Comparison of ENCODE assay signal across 17 cellular contexts in the genomic region with DNA sequence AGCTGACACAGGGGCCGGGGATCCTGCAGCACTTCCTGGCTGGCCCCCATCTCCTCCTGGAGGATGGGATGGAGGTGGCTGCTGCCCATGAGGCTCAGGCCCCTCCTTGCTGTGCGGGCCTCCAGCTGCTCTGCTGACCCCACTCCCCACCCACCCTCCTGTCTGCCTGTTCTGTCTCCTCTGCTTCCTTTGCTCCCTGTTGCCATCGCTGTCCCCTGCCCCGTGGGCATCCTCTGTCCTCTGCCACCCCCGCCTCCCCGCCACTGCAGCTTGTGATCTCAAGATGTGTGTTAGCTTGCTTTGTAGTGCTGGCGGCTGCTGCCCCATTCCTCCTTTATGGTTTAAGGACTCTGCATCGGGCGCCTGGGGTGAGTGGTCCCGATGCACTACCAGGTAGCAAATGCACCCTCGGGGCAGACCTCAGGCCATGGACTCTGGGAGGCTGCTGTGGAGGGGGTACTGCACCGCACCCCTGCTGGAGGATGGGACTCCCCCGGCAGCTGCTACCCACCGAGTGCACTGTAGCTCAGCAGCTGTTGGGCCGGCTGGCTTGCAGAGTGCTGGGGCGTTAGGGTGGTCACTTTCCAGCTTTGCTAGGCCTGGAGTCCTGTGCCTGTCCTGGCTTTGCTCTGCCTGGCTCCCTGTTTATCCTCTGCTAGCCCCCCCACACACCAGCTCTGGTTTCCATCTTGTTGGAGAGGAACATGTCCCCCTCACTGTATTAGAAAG. TPM values are rescaled to one million over a fixed set of nuclear protein-coding genes. Genes with fewer than 3 reads are reported as not detected.
DNase-seq lines count a peak whose midpoint lies in the region; ATAC-seq and TF ChIP-seq lines count a peak whose summit lies in the region.
"Had no signal": no experiment of that assay in that cellular context is flagged by ENCODE, and none has a peak within 500 bp of the region (broad histone marks: within the 10 kb centered on the region; RNA-seq: fewer than 3 reads in every experiment).

No MANE protein-coding gene starts in this region.

- peak overlapping the region; percentile 54; the same call in 1 of the 2 replicates for H2BK120ac ChIP-seq in IMR-90 (ENCODE audit: low read depth, low read length)

- no peak overlapping the region; the same call in 1 of the 2 replicates for H3K14ac ChIP-seq in IMR-90 (replicated peaks; ENCODE audit: low read depth, low read length)

- H3K23ac ChIP-seq in IMR-90 (ENCODE audit: low read depth, low read length) = no peak overlapping the region

- H2BK20ac ChIP-seq in IMR-90 (ENCODE audit: low read depth, low read length) = peak overlapping the region; percentile 38; the same call in 1 of the 2 replicates

- H4K20me1 ChIP-seq in IMR-90 (ENCODE audit: insufficient read depth, low read length) = no peaks in the 10 kb centered on the region
- no peaks in the 10 kb centered on the region for H4K20me1 ChIP-seq in Karpas-422 (ENCODE audit: insufficient read depth, low read depth, low read length)

- no peak overlapping the region for H2AK9ac ChIP-seq in IMR-90 (replicated peaks; ENCODE audit: low read depth, low read length, poor library complexity)

- H3K18ac ChIP-seq in IMR-90 (ENCODE audit: low read depth, low read length) = no peak overlapping the region

- H3K27me3 ChIP-seq in IMR-90 (ENCODE audit: control insufficient read depth, insufficient read depth, low read length) = no peaks in the 10 kb centered on the region
- H3K27me3 ChIP-seq in neuron (ENCODE audit: insufficient read depth, low read length) = no peaks in the 10 kb centered on the region
- no peaks in the 10 kb centered on the region for H3K27me3 ChIP-seq in suprapubic skin
- no peaks in the 10 kb centered on the region for H3K27me3 ChIP-seq in Karpas-422 (ENCODE audit: low read length)
- H3K27me3 ChIP-seq: SJSA1 had no signal

- H3K4me2 ChIP-seq in IMR-90 (ENCODE audit: low read depth, low read length) = no peak overlapping the region
- H3K4me2 ChIP-seq in Karpas-422 (ENCODE audit: low read depth, low read length, poor library complexity, severe bottlenecking) = no peak overlapping the region

- H2BK5ac ChIP-seq in IMR-90 (ENCODE audit: low read depth, low read length, poor library complexity, severe bottlenecking) = no peak overlapping the region

- TF ChIP-seq POLR2A in IMR-90 (IDR thresholded peaks at IDR 0.05; ENCODE audit: low read depth, low read length) = no peak
- TF ChIP-seq POLR2A in suprapubic skin (IDR thresholded peaks at IDR 0.05) = no peak

- in situ Hi-C loops in IMR-90 (cut with MboI; ENCODE audit: low sequenced_read_pairs) = no loop called here

- H4K91ac ChIP-seq in IMR-90 (ENCODE audit: insufficient read depth, low read depth, low read length) = peak overlapping the region; percentile 38; the same call in 1 of the 2 replicates

- no peaks in the 10 kb centered on the region for H3K9me2 ChIP-seq in Karpas-422 (replicated peaks; ENCODE audit: insufficient read depth, low read length)

- DNase-seq in IMR-90 (no peak), suprapubic skin (ENCODE audit: low spot score in 2 of 2) (no peak), NCI-H187 treated with DMSO at 0.1 percent for 48 hours (lab: John Stamatoyannopoulos, UW) (no peak), Karpas-422 (no peak)
- DNase-seq in effector CD8-positive, alpha-beta T cell (lab: John Stamatoyannopoulos, UW) = no peak
- DNase-seq: ACHN, Caco-2, H9, NCI-H1694 treated with DMSO at 0.1 percent for 48 hours, NCI-H2107, NCI-H2227 treated with DMSO at 0.1 percent for 48 hours, NCI-H510A treated with DMSO at 0.1 percent for 48 hours, NCI-H82, SW 1271 had no signal

- H4K8ac ChIP-seq in IMR-90 (ENCODE audit: low read depth in 2 of 2, low read length in 2 of 2) = 0 out of 4 replicates have a peak overlapping the region, but pooled peaks of 1 of the 2 experiments have one; percentile 24

- no peak for TF ChIP-seq CTCF in IMR-90 (conservative IDR thresholded peaks at IDR 0.05; ENCODE audit: low read depth, low read length)
- TF ChIP-seq CTCF in VCaP (conservative IDR thresholded peaks at IDR 0.05) = no peak
- TF ChIP-seq CTCF in suprapubic skin (IDR thresholded peaks at IDR 0.05) = no peak

- H4K5ac ChIP-seq in IMR-90 (ENCODE audit: low read depth, low read length) = no peak overlapping the region

- BruUV-seq in IMR-90 (replicated peaks; lab: Mats Ljungman, UMichigan) = no TSS peak

- H3K79me2 ChIP-seq in Karpas-422 (ENCODE audit: low read length) = no peaks in the 10 kb centered on the region

- 0 out of 3 replicates have a peak overlapping the region, but pooled peaks have one; percentile 13 for H2BK15ac ChIP-seq in IMR-90 (ENCODE audit: low read depth, low read length)

- POLR2A ChIA-PET in IMR-90 (lab: Charles Lee; ENCODE audit: unreplicated experiment) = no interaction called here

- H3K56ac ChIP-seq in IMR-90 (ENCODE audit: extremely low read depth, insufficient read depth, low read length) = no peak overlapping the region

- peaks cover 13% of the 10 kb centered on the region for H3K9me1 ChIP-seq in IMR-90 (ENCODE audit: insufficient read depth, low read length)

- peak overlapping the region; percentile 45 for H2AFZ ChIP-seq in IMR-90 (replicated peaks; ENCODE audit: low read length, poor library complexity)
- peak overlapping the region; percentile 7 for H2AFZ ChIP-seq in neuron (ENCODE audit: low read depth, low read length)
- no peak overlapping the region for H2AFZ ChIP-seq in Karpas-422 (ENCODE audit: low read length)

- no peak for TF ChIP-seq RAD21 in IMR-90 (IDR thresholded peaks at IDR 0.05; ENCODE audit: low read length)

- no peak for TF ChIP-seq EP300 in suprapubic skin (IDR thresholded peaks at IDR 0.05)

- H3K9me3 ChIP-seq in IMR-90 (ENCODE audit: control insufficient read depth, insufficient read depth, low read length) (no peaks in the 10 kb centered on the region), neuron (ENCODE audit: low read length) (no peaks in the 10 kb centered on the region), suprapubic skin (no peaks in the 10 kb centered on the region), Karpas-422 (ENCODE audit: low read length) (no peaks in the 10 kb centered on the region)
- H3K9me3 ChIP-seq: Caco-2, SJSA1 had no signal

- H3K36me3 ChIP-seq in IMR-90 (ENCODE audit: control insufficient read depth, insufficient read depth, low read length) = no peaks in the 10 kb centered on the region
- no peaks in the 10 kb centered on the region for H3K36me3 ChIP-seq in neuron (ENCODE audit: insufficient read depth, low read length)
- peaks cover 31% of the 10 kb centered on the region for H3K36me3 ChIP-seq in suprapubic skin
- no peaks in the 10 kb centered on the region for H3K36me3 ChIP-seq in Karpas-422 (ENCODE audit: insufficient read depth, low read length)
- H3K36me3 ChIP-seq: SJSA1 had no signal

- CTCF ChIA-PET in IMR-90 (lab: Yijun Ruan, JAX) = no interaction called here

- no CpG with 5 or more reads among the region's 16 CpGs for WGBS in IMR-90 (ENCODE audit: extremely low coverage in 2 of 2, insufficient read length in 1 of 2), 2 experiments
- WGBS in suprapubic skin = 87% methylated on average over 7 of the region's 16 CpGs

- H3K4me3 ChIP-seq in IMR-90 (ENCODE audit: insufficient read depth, low read depth, low read length) = no peak overlapping the region
- H3K4me3 ChIP-seq in neuron (ENCODE audit: low read length) = no peak overlapping the region
- H3K4me3 ChIP-seq in suprapubic skin = no peak overlapping the region
- no peak overlapping the region for H3K4me3 ChIP-seq in Karpas-422 (ENCODE audit: low read length)
- H3K4me3 ChIP-seq: SJSA1 had no signal

- intact Hi-C loops in IMR-90 (cut with micrococcal nuclease) = no loop called here

- no peaks in the 10 kb centered on the region for H3K79me1 ChIP-seq in IMR-90 (ENCODE audit: low read depth in 1 of 2, low read length in 2 of 2)

- dilution Hi-C loops in IMR-90 (cut with HindIII; ENCODE audit: low sequenced_read_pairs, unreplicated experiment) = no loop called here

- peak overlapping the region; percentile 63 for H2AK5ac ChIP-seq in IMR-90 (ENCODE audit: low read depth, low read length)

- no peak for ATAC-seq in IMR-90 (ENCODE audit: low read depth)

- H3K27ac ChIP-seq in IMR-90 (ENCODE audit: insufficient read depth, low read length) (no peak overlapping the region), VCaP (peak overlapping the region; percentile 98), suprapubic skin (peak overlapping the region; percentile 2), Karpas-422 (ENCODE audit: low read length) (no peak overlapping the region)
- H3K27ac ChIP-seq: SJSA1 had no signal

- peak overlapping the region; percentile 39; the same call in 1 of the 2 replicates for H3K4ac ChIP-seq in IMR-90 (ENCODE audit: low read depth, low read length)

- H3K4me1 ChIP-seq in IMR-90 (ENCODE audit: control insufficient read depth, insufficient read depth, low read length) (peaks cover 25% of the 10 kb centered on the region), neuron (ENCODE audit: insufficient read depth, low read length) (peaks cover 27% of the 10 kb centered on the region), suprapubic skin (peaks cover 51% of the 10 kb centered on the region), Karpas-422 (ENCODE audit: low read length) (no peaks in the 10 kb centered on the region)
- H3K4me1 ChIP-seq: Caco-2 had no signal

- H3K9ac ChIP-seq in IMR-90 (ENCODE audit: low read depth, low read length) = no peak overlapping the region
- H3K9ac ChIP-seq in Karpas-422 (ENCODE audit: low read length) = no peak overlapping the region

RNA-seq across cellular contexts. Expression of gene C19orf33, which starts 15.8 kb away (rescaled TPM):
- total RNA-seq in IMR-90 (2012; rRNA removed) (1.4 TPM in 1 of 2 replicates, not detected in the other), suprapubic skin (100 to 1,000 TPM; 182 to 452 (median 349) TPM)
- polyA plus RNA-seq in IMR-90 (2012; rRNA removed) = 0.80 and 0.96 TPM in 2 replicates
- 0.44 and 3.1 TPM in 2 replicates for polyA plus RNA-seq in IMR-90 (2012; cell fraction: cytosol; rRNA removed)
- polyA plus RNA-seq in IMR-90 (2012; cell fraction: nucleus; rRNA removed; ENCODE audit: low replicate concordance) = not detected in 2 replicates
- not detected in 2 replicates for total RNA-seq in Karpas-422 (2014; rRNA removed; shearing (Covaris generic); ENCODE audit: low replicate concordance)
- total RNA-seq: H9, SJSA1 had no signal

RNA-seq across cellular contexts. Expression of gene SPINT2, which starts 23.9 kb away (rescaled TPM):
- 0.28 and 0.54 TPM in 2 replicates for total RNA-seq in IMR-90 (2012; rRNA removed)
- polyA plus RNA-seq in IMR-90 (2012; rRNA removed) = 1.2 and 2.2 TPM in 2 replicates
- polyA plus RNA-seq in IMR-90 (2012; cell fraction: cytosol; rRNA removed) = 1.2 and 1.8 TPM in 2 replicates
- 1.2 and 1.3 TPM in 2 replicates for polyA plus RNA-seq in IMR-90 (2012; cell fraction: nucleus; rRNA removed; ENCODE audit: low replicate concordance)
- 100 to 1,000 TPM; 359 to 639 (median 494) TPM for total RNA-seq in suprapubic skin
- total RNA-seq in Karpas-422 (2014; rRNA removed; shearing (Covaris generic); ENCODE audit: low replicate concordance) = 0.22 and 1.7 TPM in 2 replicates
- total RNA-seq: SJSA1 had no signal

RNA-seq across cellular contexts. Expression of gene YIF1B, which starts 27.5 kb away (rescaled TPM):
- total RNA-seq in IMR-90 (2012; rRNA removed) (72.2 and 78.9 TPM in 2 replicates), suprapubic skin (10 to 100 TPM; 14.2 to 36.4 (median 26.1) TPM)
- 162 and 165 TPM in 2 replicates for polyA plus RNA-seq in IMR-90 (2012; rRNA removed)
- polyA plus RNA-seq in IMR-90 (2012; cell fraction: cytosol; rRNA removed) = 95.0 and 225 TPM in 2 replicates
- polyA plus RNA-seq in IMR-90 (2012; cell fraction: nucleus; rRNA removed; ENCODE audit: low replicate concordance) = 92.8 and 241 TPM in 2 replicates
- 31.0 and 58.0 TPM in 2 replicates for total RNA-seq in Karpas-422 (2014; rRNA removed; shearing (Covaris generic); ENCODE audit: low replicate concordance)

RNA-seq across cellular contexts. Expression of gene KCNK6, which starts 31.4 kb away (rescaled TPM):
- total RNA-seq in IMR-90 (2012; rRNA removed) = 2.7 and 2.8 TPM in 2 replicates
- polyA plus RNA-seq in IMR-90 (2012; rRNA removed) = 3.9 and 4.5 TPM in 2 replicates
- 3.3 and 4.2 TPM in 2 replicates for polyA plus RNA-seq in IMR-90 (2012; cell fraction: cytosol; rRNA removed)
- 2.9 and 3.1 TPM in 2 replicates for polyA plus RNA-seq in IMR-90 (2012; cell fraction: nucleus; rRNA removed; ENCODE audit: low replicate concordance)
- 10 to 100 TPM; 18.6 to 27.4 (median 22.8) TPM for total RNA-seq in suprapubic skin
- not detected in 2 replicates for total RNA-seq in Karpas-422 (2014; rRNA removed; shearing (Covaris generic); ENCODE audit: low replicate concordance)

RNA-seq across cellular contexts. Expression of gene PPP1R14A, which starts 32.1 kb away (rescaled TPM):
- total RNA-seq in IMR-90 (2012; rRNA removed) (not detected in 2 replicates), suprapubic skin (10 to 100 TPM in 1 of 4 donors, 1 to 10 TPM in 3; 2.3 to 13.3 (median 7.7) TPM)
- 0.84 and 2.0 TPM in 2 replicates for polyA plus RNA-seq in IMR-90 (2012; rRNA removed)
- polyA plus RNA-seq in IMR-90 (2012; cell fraction: cytosol; rRNA removed) = 5.4 and 10.2 TPM in 2 replicates
- 2.1 and 3.5 TPM in 2 replicates for polyA plus RNA-seq in IMR-90 (2012; cell fraction: nucleus; rRNA removed; ENCODE audit: low replicate concordance)
- total RNA-seq in Karpas-422 (2014; rRNA removed; shearing (Covaris generic); ENCODE audit: low replicate concordance) = not detected in 2 replicates
- total RNA-seq: SJSA1 had no signal

Comparison
In these comparisons a context has a peak if more than half of its experiments do, and no peak if none do; other contexts are left out.
1. H3K27ac ChIP-seq: peak in VCaP (single experiment) and suprapubic skin (single experiment); none in IMR-90 (single experiment) and Karpas-422 (single experiment).
2. RNA of gene C19orf33, which starts 15.8 kb away (total RNA-seq): 182 to 452 TPM in suprapubic skin; 1.4 TPM in IMR-90 and not detected in Karpas-422; every median in the first group is over 10 times any median in the second.
3. RNA of gene SPINT2, which starts 23.9 kb away (total RNA-seq): 359 to 639 TPM in suprapubic skin; 0.28 to 0.54 TPM in IMR-90 and 0.22 to 1.7 TPM in Karpas-422; every median in the first group is over 100 times any median in the second.